23 cellular contexts compared by ENCODE assay signal in the genomic region with DNA sequence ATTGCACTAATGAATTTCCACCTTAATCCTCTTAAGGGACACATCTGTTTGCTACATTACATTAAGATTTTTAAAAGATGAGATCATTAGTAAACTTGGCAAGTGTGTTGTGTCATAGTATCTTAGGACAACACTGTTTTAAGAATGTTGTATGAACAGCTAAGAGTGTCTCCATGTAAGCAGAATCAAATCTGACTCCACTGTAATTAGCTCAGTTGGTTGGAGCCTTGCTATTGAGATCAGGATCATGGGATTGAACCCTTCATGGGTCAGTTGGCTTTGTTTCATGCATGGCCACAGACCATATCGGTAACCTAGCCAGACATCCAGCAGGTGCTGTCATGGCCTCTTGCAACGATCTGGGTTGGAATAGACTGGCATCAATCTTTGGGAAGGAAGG. TPM values are rescaled to one million over a fixed set of nuclear protein-coding genes. Genes with fewer than 3 reads are reported as not detected.
DNase-seq lines count a peak whose midpoint lies in the region; ATAC-seq and TF ChIP-seq lines count a peak whose summit lies in the region.
"Had no signal": no experiment of that assay in that cellular context is flagged by ENCODE, and none has a peak within 500 bp of the region (broad histone marks: within the 10 kb centered on the region; RNA-seq: fewer than 3 reads in every experiment).

No MANE protein-coding gene starts in this region.

- TF ChIP-seq CTCF in brain (conservative IDR thresholded peaks at IDR 0.05), result no peak

- ATAC-seq in GM19324 (IDR thresholded peaks at IDR 0.05; ENCODE audit: low FRiP score, unreplicated experiment), result no peak
- ATAC-seq: activated T-helper 17 cell treated with anti-CD3 and anti-CD28 coated beads, Interleukin-2, amount 50 U/mL, for 72 hours had no signal

- DNase-seq in DMS53 (lab: John Stamatoyannopoulos, UW) (peak; percentile 41), DMS53 treated with DMSO at 0.1 percent for 48 hours (lab: John Stamatoyannopoulos, UW; ENCODE audit: unreplicated experiment) (no peak), kidney glomerular epithelial cell (lab: John Stamatoyannopoulos, UW) (peak; percentile 32), GM19240 (ENCODE audit: insufficient read length, low spot score) (no peak), T-helper 2 cell (no peak)
- DNase-seq in activated CD8-positive, alpha-beta memory T cell treated with anti-CD3 and anti-CD28 coated beads for 24 hours, result no peak
- DNase-seq: activated CD4-positive, alpha-beta T cell treated with anti-CD3 and anti-CD28 coated beads, Interleukin-2, amount 10 ng/mL, durations not matched to agents 24 days and 14 days; AML-193; brain microvascular endothelial cell; NCI-H1436 treated with DMSO at 0.1 percent for 48 hours; NCI-H2171; OCI-M1; posterior cingulate gyrus; SHP77 treated with DMSO at 0.1 percent for 48 hours; stomach; T-helper 1 cell had no signal

- peaks cover 0 to 5% (median 0%) of the 10 kb centered on the region in 5 experiments for H3K9me3 Mint-ChIP-seq in brain
- H3K9me3 Mint-ChIP-seq: activated CD4-positive, alpha-beta T cell treated with anti-CD3 and anti-CD28 coated beads, Interleukin-2, amount 10 ng/mL, durations not matched to agents 24 days and 14 days; activated T-helper 17 cell treated with anti-CD3 and anti-CD28 coated beads, Interleukin-2, amount 50 U/mL, for 72 hours; IgD-negative memory B cell; type B pancreatic cell had no signal

- peak overlapping the region in 3 of 5 experiments; percentile 11 to 52 (median 39) for H3K27ac Mint-ChIP-seq in brain
- H3K27ac Mint-ChIP-seq: activated CD4-positive, alpha-beta T cell treated with anti-CD3 and anti-CD28 coated beads, Interleukin-2, amount 10 ng/mL, durations not matched to agents 24 days and 14 days; activated naive CD8-positive, alpha-beta T cell; activated T-helper 17 cell treated with anti-CD3 and anti-CD28 coated beads, Interleukin-2, amount 50 U/mL, for 72 hours; IgD-negative memory B cell; nephron progenitor cell; type B pancreatic cell had no signal

- H3K36me3 Mint-ChIP-seq in brain, result peaks cover 4% of the 10 kb centered on the region
- H3K36me3 Mint-ChIP-seq: activated naive CD8-positive, alpha-beta T cell; IgD-negative memory B cell; type B pancreatic cell had no signal

- H3K4me3 Mint-ChIP-seq in brain, result peak overlapping the region in 3 of 5 experiments; percentile 31 to 50 (median 42)
- H3K4me3 Mint-ChIP-seq: activated CD4-positive, alpha-beta T cell treated with anti-CD3 and anti-CD28 coated beads, Interleukin-2, amount 10 ng/mL, durations not matched to agents 24 days and 14 days; activated naive CD8-positive, alpha-beta T cell; activated T-helper 17 cell treated with anti-CD3 and anti-CD28 coated beads, Interleukin-2, amount 50 U/mL, for 72 hours; IgD-negative memory B cell; nephron progenitor cell; type B pancreatic cell had no signal

- H3K27me3 Mint-ChIP-seq in brain, result no peaks in the 10 kb centered on the region

- peaks cover 78% of the 10 kb centered on the region for H3K4me1 Mint-ChIP-seq in brain
- H3K4me1 Mint-ChIP-seq: activated CD4-positive, alpha-beta T cell treated with anti-CD3 and anti-CD28 coated beads, Interleukin-2, amount 10 ng/mL, durations not matched to agents 24 days and 14 days; activated T-helper 17 cell treated with anti-CD3 and anti-CD28 coated beads, Interleukin-2, amount 50 U/mL, for 72 hours had no signal

RNA-seq across cellular contexts. Expression of gene FHOD3, which starts 5.2 kb away (rescaled TPM):
- polyA plus RNA-seq in brain (ENCODE audit: insufficient read depth, low read depth, low replicate concordance), result 15.2 TPM
- polyA plus RNA-seq: IgD-negative memory B cell had no signal

Comparison
In these comparisons a context has a peak if more than half of its experiments do, and no peak if none do; other contexts are left out.
1. DNase-seq: peak in DMS53 (single experiment) and kidney glomerular epithelial cell (single experiment); none in DMS53 treated with DMSO at 0.1 percent for 48 hours (single experiment), GM19240 (single experiment), activated CD8-positive, alpha-beta memory T cell treated with anti-CD3 and anti-CD28 coated beads for 24 hours (single experiment) and T-helper 2 cell (0 of 5).